ENCODE assay signal across 8 cellular contexts in genomic region chr1:217181205-217181746, GRCh38.
"Had no signal": no experiment of that assay in that cellular context is flagged by ENCODE, and none has a peak within 500 bp of the region (broad histone marks: within the 10 kb centered on the region; RNA-seq: fewer than 3 reads in every experiment).

No MANE protein-coding gene starts in this region.

- H3K27ac ChIP-seq: GM23248, HL-60 had no signal

- H3K9me3 ChIP-seq: HAP-1 had no signal

- H3K9ac ChIP-seq: GM23248 had no signal

- H3K36me3 ChIP-seq: HAP-1 had no signal

- H3K4me1 ChIP-seq: HAP-1 had no signal

- ATAC-seq: HCT116, HepG2 had no signal

- DNase-seq: GM23248, GOT3, H7, HFFc6 had no signal

- H3K4me3 ChIP-seq: GM23248, HAP-1 had no signal
